Comparison of ENCODE assay signal across 34 cellular contexts in genomic region chr3:144351968-144352367, GRCh38.
"Had no signal": no experiment of that assay in that cellular context is flagged by ENCODE, and none has a peak within 500 bp of the region (broad histone marks: within the 10 kb centered on the region; RNA-seq: fewer than 3 reads in every experiment).

No MANE protein-coding gene starts in this region.

- H3K4me1 Mint-ChIP-seq: brain; mesothelial cell of epicardium; naive thymus-derived CD4-positive, alpha-beta T cell; neural crest cell; stimulated activated naive B cell treated with anti-CD40 and anti-IgM and Interleukin-4, amounts not matched to agents 10 μg/mL and 1 μg/mL and 100 μg/mL, for 72 hours had no signal

- H3K4me1 ChIP-seq: adrenal gland, upper lobe of left lung, vagina had no signal

- H3K9me3 ChIP-seq: right atrium auricular region, stomach, thyroid gland, upper lobe of left lung, vagina had no signal

- H3K36me3 Mint-ChIP-seq: activated naive CD8-positive, alpha-beta T cell; brain; mesothelial cell of epicardium; naive thymus-derived CD4-positive, alpha-beta T cell; stimulated activated naive B cell treated with anti-CD40 and anti-IgM and Interleukin-4, amounts not matched to agents 10 μg/mL and 1 μg/mL and 100 μg/mL, for 72 hours had no signal

- H3K27me3 Mint-ChIP-seq: activated naive CD8-positive, alpha-beta T cell; brain had no signal

- H3K9me3 Mint-ChIP-seq: brain; effector memory CD8-positive, alpha-beta T cell; mesothelial cell of epicardium; neural crest cell; stimulated activated naive B cell treated with anti-CD40 and anti-IgM and Interleukin-4, amounts not matched to agents 10 μg/mL and 1 μg/mL and 100 μg/mL, for 72 hours; T-helper 2 cell treated with Interferon-gamma antibody and Interleukin-4, amounts not matched to agents 5 μg/mL and 100 μg/mL, for 36 hours had no signal

- DNase-seq: activated CD4-positive, alpha-beta T cell treated with anti-CD3 and anti-CD28 coated beads for 48 hours; activated CD4-positive, alpha-beta T cell treated with anti-CD3 and anti-CD28 coated beads, Interleukin-2, amount 50 U/mL, for 48 hours; activated CD8-positive, alpha-beta memory T cell treated with anti-CD3 and anti-CD28 coated beads for 24 hours; activated effector memory CD4-positive, alpha-beta T cell treated with Interleukin-2 at 50 U/mL for 16 hours; activated naive CD4-positive, alpha-beta T cell treated with Interleukin-2 at 50 U/mL for 16 hours; adrenal gland; aorta; cerebellar nuclear complex; dorsolateral prefrontal cortex; effector memory CD8-positive, alpha-beta T cell; erythroblast; glutamatergic neuron; islet precursor cell; left cardiac atrium; naive thymus-derived CD4-positive, alpha-beta T cell; occipital lobe; stimulated activated CD4-positive, alpha-beta T cell treated with anti-CD3 and anti-CD28 coated beads, Interleukin-15, amount 100 ng/mL, for 24 hours; stimulated activated CD4-positive, alpha-beta T cell treated with anti-CD3 and anti-CD28 coated beads, Interleukin-2, amount 100 ng/mL, for 24 hours; stimulated activated naive B cell treated with anti-CD40 and anti-IgM and Interleukin-4, amounts not matched to agents 10 μg/mL and 1 μg/mL and 100 μg/mL, for 72 hours; stomach; T-helper 1 cell; thyroid gland; upper lobe of left lung had no signal

- H3K27ac ChIP-seq: adrenal gland, cardiac muscle cell, coronary artery, dorsolateral prefrontal cortex, right atrium auricular region, stomach, thyroid gland, upper lobe of left lung, vagina, VCaP had no signal

- H3K4me3 ChIP-seq: adrenal gland, cardiac muscle cell, coronary artery, dorsolateral prefrontal cortex, right atrium auricular region, stomach, thyroid gland, upper lobe of left lung, vagina had no signal

- H3K27ac Mint-ChIP-seq: activated naive CD8-positive, alpha-beta T cell; brain; effector memory CD8-positive, alpha-beta T cell; mesothelial cell of epicardium; naive thymus-derived CD4-positive, alpha-beta T cell; stimulated activated naive B cell treated with anti-CD40 and anti-IgM and Interleukin-4, amounts not matched to agents 10 μg/mL and 1 μg/mL and 100 μg/mL, for 72 hours; T-helper 2 cell treated with Interferon-gamma antibody and Interleukin-4, amounts not matched to agents 5 μg/mL and 100 μg/mL, for 36 hours had no signal

- ATAC-seq: activated CD4-positive, CD25-positive, alpha-beta regulatory T cell treated with anti-CD3 and anti-CD28 coated beads, Interleukin-2, amount 50 U/mL, for 24 hours; effector memory CD8-positive, alpha-beta T cell; left cardiac atrium; naive thymus-derived CD4-positive, alpha-beta T cell; stimulated activated naive B cell treated with anti-CD40 and anti-IgM and Interleukin-4, amounts not matched to agents 10 μg/mL and 1 μg/mL and 100 μg/mL, for 72 hours had no signal

- H3K27me3 ChIP-seq: adrenal gland, cardiac muscle cell, dorsolateral prefrontal cortex, right atrium auricular region, stomach, thyroid gland, upper lobe of left lung, vagina had no signal

- H3K4me3 Mint-ChIP-seq: activated naive CD8-positive, alpha-beta T cell; brain; effector memory CD8-positive, alpha-beta T cell; mesothelial cell of epicardium; naive thymus-derived CD4-positive, alpha-beta T cell; neural crest cell; stimulated activated naive B cell treated with anti-CD40 and anti-IgM and Interleukin-4, amounts not matched to agents 10 μg/mL and 1 μg/mL and 100 μg/mL, for 72 hours; T-helper 2 cell treated with Interferon-gamma antibody and Interleukin-4, amounts not matched to agents 5 μg/mL and 100 μg/mL, for 36 hours had no signal

- H3K36me3 ChIP-seq: adrenal gland, cardiac muscle cell, right atrium auricular region, stomach, thyroid gland, upper lobe of left lung, vagina had no signal
